ENCODE assay signal across 33 cellular contexts in the genomic region with DNA sequence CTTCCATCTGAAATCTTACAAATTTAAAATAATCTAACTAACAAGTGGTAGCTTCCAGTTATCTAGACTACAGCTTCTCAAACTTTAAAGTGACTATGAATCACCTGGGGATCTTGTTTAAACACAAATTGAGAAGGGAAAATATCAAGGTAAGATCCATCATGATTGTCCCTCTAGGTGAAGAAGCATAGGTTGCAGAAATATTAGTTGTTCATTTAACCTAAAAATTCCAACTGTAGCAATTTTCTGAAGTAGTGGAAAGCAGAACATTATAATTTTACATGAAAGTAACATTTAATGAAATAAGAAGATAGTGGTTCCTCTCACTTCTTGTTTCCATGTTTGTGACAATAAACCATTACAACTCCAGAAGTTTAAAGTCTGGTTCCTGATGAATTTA.
"Had no signal": no experiment of that assay in that cellular context is flagged by ENCODE, and none has a peak within 500 bp of the region (broad histone marks: within the 10 kb centered on the region; RNA-seq: fewer than 3 reads in every experiment).

No MANE protein-coding gene starts in this region.

- FAIRE-seq: colon had no signal

- H3K4me1 ChIP-seq: adrenal gland, gastrocnemius medialis, heart left ventricle had no signal

- H3K4me3 Mint-ChIP-seq: activated CD8-positive, alpha-beta memory T cell treated with anti-CD3 and anti-CD28 coated beads, Interleukin-2, amount 10 ng/mL, durations not matched to agents 7 days and 5 days; activated CD8-positive, alpha-beta T cell treated with anti-CD3 and anti-CD28 coated beads, Interleukin-2, amount 10 ng/mL, durations not matched to agents 7 days and 5 days; activated naive CD4-positive, alpha-beta T cell treated with anti-CD3 and anti-CD28 coated beads for 36 hours; activated naive CD4-positive, alpha-beta T cell treated with anti-CD3 and anti-CD28 coated beads, Interleukin-2, amount 50 U/mL, for 24 hours; activated naive CD8-positive, alpha-beta T cell treated with anti-CD3 and anti-CD28 coated beads for 36 hours; activated naive CD8-positive, alpha-beta T cell treated with anti-CD3 and anti-CD28 coated beads, Interleukin-2, amount 50 U/mL, for 24 hours; activated T-helper 1 cell treated with anti-CD3 and anti-CD28 coated beads, Interleukin-12 subunit alpha, Interleukin-12 subunit beta, Interleukin-2, Interleukin-4 antibody, amounts not matched to agents 30 ng/mL and 10 ng/mL and 1 ng/mL, durations not matched to agents 14 hours and 24 hours and 36 hours; T-helper 17 cell had no signal

- H3K4me3 ChIP-seq: adrenal gland, body of pancreas, esophagus muscularis mucosa, gastrocnemius medialis, heart left ventricle had no signal

- DNase-seq: activated CD4-positive, alpha-beta T cell treated with anti-CD3 and anti-CD28 coated beads for 1 hour; activated CD4-positive, alpha-beta T cell treated with anti-CD3 and anti-CD28 coated beads for 48 hours; activated CD4-positive, alpha-beta T cell treated with anti-CD3 and anti-CD28 coated beads, Interleukin-2, amount 50 U/mL, for 1 hour; activated CD4-positive, alpha-beta T cell treated with anti-CD3 and anti-CD28 coated beads, Interleukin-2, amount 50 U/mL, for 48 hours; activated CD8-positive, alpha-beta memory T cell treated with anti-CD3 and anti-CD28 coated beads, Interleukin-2, amount 50 U/mL, for 4 hours; activated CD8-positive, alpha-beta T cell treated with anti-CD3 and anti-CD28 coated beads, Interleukin-2, amount 10 ng/mL, durations not matched to agents 7 days and 5 days; activated effector memory CD4-positive, alpha-beta T cell treated with anti-CD3 and anti-CD28 coated beads, Interleukin-2, amount 50 U/mL, for 16 hours; activated naive CD4-positive, alpha-beta T cell treated with anti-CD3 and anti-CD28 coated beads for 36 hours; activated naive CD8-positive, alpha-beta T cell treated with anti-CD3 and anti-CD28 coated beads for 36 hours; activated naive CD8-positive, alpha-beta T cell treated with anti-CD3 and anti-CD28 coated beads, Interleukin-2, amount 50 U/mL, for 24 hours; activated T-cell treated with anti-CD3 and anti-CD28 coated beads, Interleukin-2, amount 50 U/mL, for 1 hour; activated T-cell treated with anti-CD3 and anti-CD28 coated beads, Interleukin-2, amount 50 U/mL, for 48 hours; adrenal gland; amygdala; aorta; body of pancreas; caudate nucleus; cortex of kidney; dermis blood vessel endothelial cell; effector CD4-positive, alpha-beta T cell; erythroblast; foreskin keratinocyte; gastrocnemius medialis; glutamatergic neuron; heart left ventricle; T-helper 17 cell; T1000 had no signal

- H3K27me3 ChIP-seq: adrenal gland, body of pancreas, esophagus muscularis mucosa, foreskin keratinocyte, gastrocnemius medialis had no signal

- H3K27ac Mint-ChIP-seq: activated CD8-positive, alpha-beta T cell treated with anti-CD3 and anti-CD28 coated beads, Interleukin-2, amount 10 ng/mL, durations not matched to agents 7 days and 5 days; activated naive CD4-positive, alpha-beta T cell treated with anti-CD3 and anti-CD28 coated beads for 36 hours; activated naive CD4-positive, alpha-beta T cell treated with anti-CD3 and anti-CD28 coated beads, Interleukin-2, amount 50 U/mL, for 24 hours; activated naive CD8-positive, alpha-beta T cell treated with anti-CD3 and anti-CD28 coated beads for 36 hours; activated naive CD8-positive, alpha-beta T cell treated with anti-CD3 and anti-CD28 coated beads, Interleukin-2, amount 50 U/mL, for 24 hours; activated T-helper 1 cell treated with anti-CD3 and anti-CD28 coated beads, Interleukin-12 subunit alpha, Interleukin-12 subunit beta, Interleukin-2, Interleukin-4 antibody, amounts not matched to agents 30 ng/mL and 10 ng/mL and 1 ng/mL, durations not matched to agents 14 hours and 24 hours and 36 hours; T-helper 17 cell had no signal

- ATAC-seq: activated CD8-positive, alpha-beta T cell treated with anti-CD3 and anti-CD28 coated beads, Interleukin-2, amount 10 ng/mL, durations not matched to agents 7 days and 5 days; activated naive CD8-positive, alpha-beta T cell treated with anti-CD3 and anti-CD28 coated beads, Interleukin-2, amount 50 U/mL, for 24 hours; gastrocnemius medialis; heart left ventricle; T-helper 17 cell had no signal

- H3K4me1 Mint-ChIP-seq: activated naive CD8-positive, alpha-beta T cell treated with anti-CD3 and anti-CD28 coated beads for 36 hours had no signal

- H3K27ac ChIP-seq: adrenal gland, esophagus muscularis mucosa, foreskin keratinocyte, gastrocnemius medialis, heart left ventricle had no signal

- H3K27me3 Mint-ChIP-seq: activated CD8-positive, alpha-beta memory T cell treated with anti-CD3 and anti-CD28 coated beads, Interleukin-2, amount 10 ng/mL, durations not matched to agents 7 days and 5 days; activated naive CD8-positive, alpha-beta T cell treated with anti-CD3 and anti-CD28 coated beads for 36 hours; activated naive CD8-positive, alpha-beta T cell treated with anti-CD3 and anti-CD28 coated beads, Interleukin-2, amount 50 U/mL, for 24 hours; effector memory CD8-positive, alpha-beta T cell; T-helper 17 cell had no signal

- H3K9me3 ChIP-seq: adrenal gland, body of pancreas, gastrocnemius medialis had no signal

- H3K36me3 ChIP-seq: adrenal gland, esophagus muscularis mucosa, gastrocnemius medialis, heart left ventricle had no signal
